ENCODE assay signal across 16 cellular contexts in genomic region chr17:59815965-59816364, GRCh38.
DNase-seq lines count a peak whose midpoint lies in the region; ATAC-seq and TF ChIP-seq lines count a peak whose summit lies in the region.
"Had no signal": no experiment of that assay in that cellular context is flagged by ENCODE, and none has a peak within 500 bp of the region (broad histone marks: within the 10 kb centered on the region; RNA-seq: fewer than 3 reads in every experiment).

No MANE protein-coding gene starts in this region.

- H3K9me3 ChIP-seq in BLaER1 treated with 17β-estradiol and CSF1 and Interleukin-3, amounts not matched to agents 10 nM and 100 nM (replicated peaks in 1 of 11): no peaks in the 10 kb centered on the region
- H3K9me3 ChIP-seq in lower lobe of right lung: no peaks in the 10 kb centered on the region
- H3K9me3 ChIP-seq: BLaER1 had no signal

- ATAC-seq in lower lobe of right lung: no peak
- no peak for ATAC-seq in GM21528 (IDR thresholded peaks at IDR 0.05; ENCODE audit: low FRiP score, unreplicated experiment)
- no peak for ATAC-seq in GM21723 (IDR thresholded peaks at IDR 0.05; ENCODE audit: unreplicated experiment)
- ATAC-seq: activated CD4-positive, alpha-beta T cell treated with anti-CD3 and anti-CD28 coated beads for 36 hours; right cardiac atrium had no signal

- H3K4me2 ChIP-seq in BLaER1 treated with 17β-estradiol and CSF1 and Interleukin-3, amounts not matched to agents 10 nM and 100 nM: peak overlapping the region in 3 of 11 experiments; percentile 0 to 36 (median 14); a peak in 4 of 22 replicates
- H3K4me2 ChIP-seq: BLaER1 had no signal

- peaks cover 22 to 86% (median 58%) of the 10 kb centered on the region in 11 experiments for H3K36me3 ChIP-seq in BLaER1 treated with 17β-estradiol and CSF1 and Interleukin-3, amounts not matched to agents 10 nM and 100 nM
- H3K36me3 ChIP-seq in lower lobe of right lung: peaks cover 20% of the 10 kb centered on the region

- H3K4me1 ChIP-seq in BLaER1 treated with 17β-estradiol and CSF1 and Interleukin-3, amounts not matched to agents 10 nM and 100 nM: peaks cover 14 to 66% (median 35%) of the 10 kb centered on the region in 10 experiments
- peaks cover 7% of the 10 kb centered on the region for H3K4me1 ChIP-seq in lower lobe of right lung

- H3K27me3 ChIP-seq in BLaER1 treated with 17β-estradiol and CSF1 and Interleukin-3, amounts not matched to agents 10 nM and 100 nM: no peaks in the 10 kb centered on the region
- no peaks in the 10 kb centered on the region for H3K27me3 ChIP-seq in lower lobe of right lung (ENCODE audit: low read depth)
- H3K27me3 ChIP-seq: BLaER1 had no signal

- H3K9ac ChIP-seq in BLaER1 treated with 17β-estradiol and CSF1 and Interleukin-3, amounts not matched to agents 10 nM and 100 nM: no peak overlapping the region
- H3K9ac ChIP-seq: BLaER1 had no signal

- TF ChIP-seq CTCF in choroid plexus epithelial cell (conservative IDR thresholded peaks at IDR 0.05; ENCODE audit: low read depth, low read length) (no peak), lower lobe of right lung (IDR thresholded peaks at IDR 0.05) (no peak)

- DNase-seq in NCI-H69 (lab: John Stamatoyannopoulos, UW) (peak; percentile 68), choroid plexus epithelial cell (ENCODE audit: low read depth) (peak; percentile 71), lower lobe of right lung (no peak), NCI-H82 treated with DMSO at 0.1 percent for 48 hours (lab: John Stamatoyannopoulos, UW; ENCODE audit: unreplicated experiment) (no peak), SKM-1 treated with dmso at 0.1 percent for 144 hours (lab: John Stamatoyannopoulos, UW; ENCODE audit: unreplicated experiment) (no peak)
- DNase-seq: activated CD4-positive, alpha-beta T cell treated with anti-CD3 and anti-CD28 coated beads for 36 hours; aorta; mammary epithelial cell; MM.1S; NCI-H2081 treated with DMSO at 0.1 percent for 48 hours; NCI-H774; right cardiac atrium had no signal

- no peak overlapping the region for H3K4me3 ChIP-seq in BLaER1 treated with 17β-estradiol and CSF1 and Interleukin-3, amounts not matched to agents 10 nM and 100 nM
- no peak overlapping the region for H3K4me3 ChIP-seq in choroid plexus epithelial cell (ENCODE audit: low read depth, low read length)
- no peak overlapping the region for H3K4me3 ChIP-seq in lower lobe of right lung
- H3K4me3 ChIP-seq: BLaER1 had no signal

- peak overlapping the region in 10 of 11 experiments; percentile 3 to 85 (median 26); a peak in 14 of 22 replicates for H3K27ac ChIP-seq in BLaER1 treated with 17β-estradiol and CSF1 and Interleukin-3, amounts not matched to agents 10 nM and 100 nM
- H3K27ac ChIP-seq in lower lobe of right lung: peak overlapping the region; percentile 8
- H3K27ac ChIP-seq: BLaER1 had no signal

- intact Hi-C loops in lower lobe of right lung (cut with DNase I): no loop called here

- H4K20me1 ChIP-seq in BLaER1 treated with 17β-estradiol and CSF1 and Interleukin-3, amounts not matched to agents 10 nM and 100 nM: no peaks in the 10 kb centered on the region
- H4K20me1 ChIP-seq: BLaER1 had no signal

Comparison
In these comparisons a context has a peak if more than half of its experiments do, and no peak if none do; other contexts are left out.
1. DNase-seq: peak in NCI-H69 (single experiment) and choroid plexus epithelial cell (single experiment); none in lower lobe of right lung (single experiment), NCI-H82 treated with DMSO at 0.1 percent for 48 hours (single experiment) and SKM-1 treated with dmso at 0.1 percent for 144 hours (single experiment).